In the genomic region with DNA sequence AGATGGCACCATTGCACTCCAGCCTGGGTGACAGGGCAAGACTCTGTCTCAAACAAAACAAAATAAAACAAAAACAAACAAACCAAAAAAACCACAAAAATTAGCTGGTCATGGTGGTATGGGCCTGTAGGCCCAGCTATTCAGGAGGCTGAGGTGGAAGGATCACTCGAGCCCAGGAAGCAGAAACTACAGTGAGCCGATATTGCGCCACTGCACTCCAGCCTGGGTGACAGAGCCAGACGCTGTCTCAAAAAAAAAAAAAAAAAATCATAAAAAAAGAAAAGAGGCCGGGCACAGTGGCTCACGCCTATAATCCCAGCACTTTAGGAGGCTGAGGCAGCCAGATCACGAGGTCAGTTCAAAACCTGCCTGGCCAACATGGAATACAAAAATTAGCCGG, we compare ENCODE assay signal across 9 cellular contexts. TPM values are rescaled to one million over a fixed set of nuclear protein-coding genes. Genes with fewer than 3 reads are reported as not detected.
DNase-seq lines count a peak whose midpoint lies in the region; ATAC-seq and TF ChIP-seq lines count a peak whose summit lies in the region.
"Not testable (repeated sequence)": the region's sequence is repeated elsewhere in the genome, so short reads cannot be mapped to it uniquely, and the experiment has no call there.
"Had no signal": no experiment of that assay in that cellular context is flagged by ENCODE, and none has a peak within 500 bp of the region (broad histone marks: within the 10 kb centered on the region; RNA-seq: fewer than 3 reads in every experiment).

No MANE protein-coding gene starts in this region.

- intact Hi-C loops in Panc1 (cut with micrococcal nuclease; ENCODE audit: unreplicated experiment); activated CD8-positive, alpha-beta T cell treated with anti-CD3 and anti-CD28 coated beads for 36 hours (cut with micrococcal nuclease); Right ventricle myocardium superior (cut with DNase I); transverse colon (cut with DNase I; ENCODE audit: low total_unique reads): not testable (repeated sequence)

- H3K27ac ChIP-seq in HL-60 (replicated peaks) (peak overlapping the region; percentile 50), transverse colon (peak overlapping the region; percentile 23 to 95 (median 63))
- H3K27ac ChIP-seq in Panc1 (ENCODE audit: low read length); trophoblast cell (ENCODE audit: low read depth, low read length): not testable (repeated sequence)

- not testable (repeated sequence) for TF ChIP-seq POLR2A in transverse colon (IDR thresholded peaks at IDR 0.05)

- H3K4me1 ChIP-seq in Panc1 (ENCODE audit: control insufficient read depth, insufficient read depth, low read length): peaks cover 40% of the 10 kb centered on the region
- not testable (repeated sequence) for H3K4me1 ChIP-seq in trophoblast cell (ENCODE audit: control insufficient read depth in 1 of 2, insufficient read depth in 2 of 2, low read length in 2 of 2)
- H3K4me1 ChIP-seq in transverse colon: peaks cover 14 to 79% (median 29%) of the 10 kb centered on the region in 4 donors

- not testable (repeated sequence) for H3K9me3 Mint-ChIP-seq in activated CD8-positive, alpha-beta T cell treated with anti-CD3 and anti-CD28 coated beads for 36 hours; activated naive CD8-positive, alpha-beta T cell treated with anti-CD3 and anti-CD28 coated beads for 36 hours

- H2AK5ac ChIP-seq in trophoblast cell (ENCODE audit: low read length): not testable (repeated sequence)

- no CpG with 5 or more reads among the region's 8 CpGs for WGBS in trophoblast cell (ENCODE audit: extremely low coverage, insufficient coverage, insufficient read length)
- WGBS in transverse colon (ENCODE audit: low coverage in 1 of 2), 2 donors: 72% methylated on average over 8 of the region's 8 CpGs; no CpG with 5 or more reads in 1 of the 2 donors

- H3K18ac ChIP-seq in trophoblast cell (ENCODE audit: low read length): not testable (repeated sequence)

- not testable (repeated sequence) for TF ChIP-seq EP300 in transverse colon (IDR thresholded peaks at IDR 0.05; ENCODE audit: low read depth)

- H3K4me2 ChIP-seq in trophoblast cell (ENCODE audit: low read length): not testable (repeated sequence)

- in situ Hi-C loops in Panc1 (cut with HindIII; ENCODE audit: low pct_unique_long_range_greater_than_20kb, low sequenced_read_pairs); transverse colon (cut with MboI; ENCODE audit: low pct_ligation_motif_present in 1 of 4, low pct_unique_long_range_greater_than_20kb in 1 of 4, low sequenced_read_pairs in 3 of 4): not testable (repeated sequence)

- H2BK12ac ChIP-seq in trophoblast cell (ENCODE audit: low read length): not testable (repeated sequence)

- TF ChIP-seq CTCF in HL-60 (IDR thresholded peaks at IDR 0.05; ENCODE audit: insufficient read depth, low read length); Panc1 (IDR thresholded peaks at IDR 0.05); activated CD8-positive, alpha-beta T cell treated with anti-CD3 and anti-CD28 coated beads for 36 hours (IDR thresholded peaks at IDR 0.05); transverse colon (IDR thresholded peaks at IDR 0.05): not testable (repeated sequence)

- not testable (repeated sequence) for H4K8ac ChIP-seq in trophoblast cell (ENCODE audit: low read depth, low read length)

- H3K9me3 ChIP-seq in Panc1 (ENCODE audit: control insufficient read depth, insufficient read depth, low read depth, low read length); trophoblast cell (ENCODE audit: insufficient read depth, low read depth, low read length); transverse colon: not testable (repeated sequence)

- not testable (repeated sequence) for H3K27me3 Mint-ChIP-seq in activated CD8-positive, alpha-beta T cell treated with anti-CD3 and anti-CD28 coated beads for 36 hours; activated naive CD8-positive, alpha-beta T cell treated with anti-CD3 and anti-CD28 coated beads for 36 hours

- H3K23ac ChIP-seq in trophoblast cell (ENCODE audit: low read length): not testable (repeated sequence)

- peak; percentile 7 to 16 for DNase-seq in AML-193 (lab: John Stamatoyannopoulos, UW)
- DNase-seq in HL-60 (ENCODE audit: low read depth in 1 of 2, low spot score in 1 of 2): peak in 1 of 2 experiments; percentile 77
- not testable (repeated sequence) for DNase-seq in Panc1 (ENCODE audit: low read depth, low spot score); activated CD8-positive, alpha-beta T cell treated with anti-CD3 and anti-CD28 coated beads for 36 hours; activated naive CD8-positive, alpha-beta T cell treated with anti-CD3 and anti-CD28 coated beads for 36 hours; Right ventricle myocardium superior; transverse colon
- peak; percentile 67 to 73 for DNase-seq in trophoblast cell

- peak overlapping the region; percentile 57 for H3K27ac Mint-ChIP-seq in activated CD8-positive, alpha-beta T cell treated with anti-CD3 and anti-CD28 coated beads for 36 hours
- H3K27ac Mint-ChIP-seq in activated naive CD8-positive, alpha-beta T cell treated with anti-CD3 and anti-CD28 coated beads for 36 hours: peak overlapping the region; percentile 78

- CTCF ChIA-PET in Panc1 (lab: Charles Lee): interaction anchor here (0.7 kb wide), 1 partner anchor 41 kb away, joined by 8 read pairs; no protein-coding TSS in a partner anchor
- CTCF ChIA-PET in activated CD8-positive, alpha-beta T cell treated with anti-CD3 and anti-CD28 coated beads for 36 hours (lab: Charles Lee): interaction anchor here (1.3 to 2.0 kb wide), 3 partner anchors 15 to 43 kb away, joined by 3 to 5 read pairs (median 5); no protein-coding TSS in a partner anchor

- H3K9ac ChIP-seq in trophoblast cell (ENCODE audit: low read length): not testable (repeated sequence)

- not testable (repeated sequence) for H3K27me3 ChIP-seq in HL-60 (ENCODE audit: insufficient read depth, poor library complexity, severe bottlenecking); Panc1 (ENCODE audit: control insufficient read depth, insufficient read depth, low read length); trophoblast cell (ENCODE audit: insufficient read depth, low read length); transverse colon

- H3K14ac ChIP-seq in trophoblast cell (ENCODE audit: low read length): not testable (repeated sequence)

- H3K79me2 ChIP-seq in trophoblast cell (ENCODE audit: control insufficient read depth, insufficient read depth, low read length, poor library complexity): not testable (repeated sequence)

- not testable (repeated sequence) for H3K4ac ChIP-seq in trophoblast cell (ENCODE audit: low read depth, low read length)

- H2AFZ ChIP-seq in trophoblast cell (ENCODE audit: insufficient read depth, low read length, poor library complexity): not testable (repeated sequence)

- H3K79me1 ChIP-seq in trophoblast cell (ENCODE audit: low read length): not testable (repeated sequence)

- not testable (repeated sequence) for H3K4me3 ChIP-seq in HL-60 (replicated peaks; ENCODE audit: insufficient read depth, low read length); Panc1 (ENCODE audit: low read depth in 2 of 2, low read length in 2 of 2); trophoblast cell (ENCODE audit: low read depth, low read length); transverse colon

- 0 out of 2 replicates have a peak, but pooled peaks have one; percentile 28 for ATAC-seq in Panc1
- not testable (repeated sequence) for ATAC-seq in activated CD8-positive, alpha-beta T cell treated with anti-CD3 and anti-CD28 coated beads for 36 hours
- ATAC-seq in Right ventricle myocardium superior (ENCODE audit: poor library complexity): peak; percentile 54

- BruUV-seq in Panc1 (replicated peaks; lab: Mats Ljungman, UMichigan): not testable (repeated sequence)

- POLR2A ChIA-PET in Panc1 (lab: Charles Lee): interaction anchor here (0.6 kb wide), 1 partner anchor 16 kb away, joined by 6 read pairs; no protein-coding TSS in a partner anchor
- POLR2A ChIA-PET in activated CD8-positive, alpha-beta T cell treated with anti-CD3 and anti-CD28 coated beads for 36 hours (lab: Charles Lee): interaction anchor here (0.7 to 4.3 kb wide), 8 partner anchors 8 to 172 kb away, joined by 3 to 28 read pairs (median 3); a partner anchor contains a TSS

- not testable (repeated sequence) for H2BK120ac ChIP-seq in trophoblast cell (ENCODE audit: insufficient read depth, low read length, poor library complexity)

- not testable (repeated sequence) for H4K12ac ChIP-seq in trophoblast cell (ENCODE audit: low read depth, low read length)

- H4K91ac ChIP-seq in trophoblast cell (ENCODE audit: low read depth, low read length): not testable (repeated sequence)

- peaks cover 69% of the 10 kb centered on the region for H3K4me1 Mint-ChIP-seq in activated CD8-positive, alpha-beta T cell treated with anti-CD3 and anti-CD28 coated beads for 36 hours (ENCODE audit: low read depth)
- peaks cover 79% of the 10 kb centered on the region for H3K4me1 Mint-ChIP-seq in activated naive CD8-positive, alpha-beta T cell treated with anti-CD3 and anti-CD28 coated beads for 36 hours

- H2BK5ac ChIP-seq in trophoblast cell (ENCODE audit: low read depth, low read length, poor library complexity): not testable (repeated sequence)

- H3K36me3 Mint-ChIP-seq in activated CD8-positive, alpha-beta T cell treated with anti-CD3 and anti-CD28 coated beads for 36 hours (ENCODE audit: low read depth): peaks cover 62% of the 10 kb centered on the region
- H3K36me3 Mint-ChIP-seq in activated naive CD8-positive, alpha-beta T cell treated with anti-CD3 and anti-CD28 coated beads for 36 hours: peaks cover 73% of the 10 kb centered on the region

- not testable (repeated sequence) for H3K36me3 ChIP-seq in Panc1 (ENCODE audit: control insufficient read depth, insufficient read depth, low read length); trophoblast cell (ENCODE audit: control insufficient read depth in 1 of 2, insufficient read depth in 2 of 2, low read length in 2 of 2); transverse colon

- H3K4me3 Mint-ChIP-seq in activated CD8-positive, alpha-beta T cell treated with anti-CD3 and anti-CD28 coated beads for 36 hours: not testable (repeated sequence)
- peak overlapping the region; percentile 50 for H3K4me3 Mint-ChIP-seq in activated naive CD8-positive, alpha-beta T cell treated with anti-CD3 and anti-CD28 coated beads for 36 hours

RNA-seq across cellular contexts. Expression of a gene that starts 9.7 kb away (rescaled TPM):
- total RNA-seq in Panc1 (2021; ENCODE audit: unreplicated experiment) (68.6 TPM), Right ventricle myocardium superior (4.8 TPM), transverse colon (10 to 100 TPM; 26.3 to 47.1 (median 38.8) TPM)
- 64.0 TPM for polyA plus RNA-seq in Panc1 (2012; ENCODE audit: insufficient read length)
- 100 to 1,000 TPM; 207 to 220 TPM for total RNA-seq in activated CD8-positive, alpha-beta T cell treated with anti-CD3 and anti-CD28 coated beads for 36 hours
- 100 to 1,000 TPM; 273 to 294 TPM for total RNA-seq in activated naive CD8-positive, alpha-beta T cell treated with anti-CD3 and anti-CD28 coated beads for 36 hours
- 10.5 and 10.7 TPM in 2 replicates for polyA plus RNA-seq in trophoblast cell (2013)
- total RNA-seq: SJCRH30 had no signal
